In the genomic region with DNA sequence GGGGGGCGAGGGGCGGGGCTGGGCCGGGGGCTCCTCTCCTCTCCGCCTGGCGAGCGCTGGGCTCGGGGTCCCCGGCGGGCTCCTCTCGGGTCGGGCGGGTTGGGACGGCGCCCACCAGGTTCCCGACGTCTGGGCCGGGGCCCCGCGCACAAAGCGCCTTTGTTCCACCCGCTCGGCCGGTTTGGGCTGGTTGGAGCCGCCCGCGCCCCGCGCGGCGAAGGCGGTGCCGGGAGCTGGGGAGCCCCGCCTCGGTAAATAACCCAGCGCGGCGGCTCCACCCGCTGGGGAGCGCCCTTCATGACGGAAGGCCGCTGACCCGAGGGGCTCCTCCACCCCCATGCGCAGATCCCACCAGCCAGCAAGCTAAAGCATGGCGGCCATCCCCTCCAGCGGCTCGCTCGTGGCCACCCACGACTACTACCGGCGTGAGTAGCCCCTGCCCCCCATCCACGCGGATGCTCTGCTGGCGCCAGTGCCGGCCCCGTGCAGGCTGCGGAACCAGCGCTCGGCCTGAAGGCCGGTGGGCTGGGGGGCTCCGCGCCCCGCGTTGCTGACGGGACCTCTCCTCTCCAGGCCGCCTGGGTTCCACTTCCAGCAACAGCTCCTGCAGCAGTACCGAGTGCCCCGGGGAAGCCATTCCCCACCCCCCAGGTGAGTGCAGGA, we compare ENCODE assay signal across 8 cellular contexts. TPM values are rescaled to one million over a fixed set of nuclear protein-coding genes. Genes with fewer than 3 reads are reported as not detected.
A peak's percentile ranks its signal among the peaks of the same experiment; 100 is the strongest.
DNase-seq lines count a peak whose midpoint lies in the region; ATAC-seq and TF ChIP-seq lines count a peak whose summit lies in the region.

No MANE protein-coding gene starts in this region.

- no peaks in the 10 kb centered on the region for H3K4me1 ChIP-seq in mesodermal cell (ENCODE audit: control insufficient read depth, insufficient read depth, low read length, poor library complexity, severe bottlenecking)

- H3K9me3 Mint-ChIP-seq in endothelial cell (ENCODE audit: unreplicated experiment), result no peaks in the 10 kb centered on the region

- peak; percentile 12 for DNase-seq in NCI-H1694 (lab: John Stamatoyannopoulos, UW)
- no peak for DNase-seq in NCI-H1694 treated with DMSO at 0.1 percent for 48 hours (lab: John Stamatoyannopoulos, UW)
- peak; percentile 77 for DNase-seq in NCI-H2196 (lab: John Stamatoyannopoulos, UW; ENCODE audit: unreplicated experiment)
- peak; percentile 41 to 54 (median 44) for DNase-seq in activated CD8-positive, alpha-beta memory T cell treated with anti-CD3 and anti-CD28 coated beads for 48 hours (ENCODE audit: low read depth in 2 of 3, low spot score in 2 of 3)
- DNase-seq in endothelial cell (ENCODE audit: low spot score), result peak; percentile 65
- peak; percentile 37 to 43 for DNase-seq in stimulated activated CD8-positive, alpha-beta memory T cell treated with anti-CD3 and anti-CD28 coated beads, Interleukin-15, amount 100 ng/mL, for 4 hours (ENCODE audit: low read depth in 2 of 2)

- WGBS in mesodermal cell (ENCODE audit: insufficient coverage in 2 of 2), 2 experiments, result 0% methylated on average over 48 to 65 of the region's 67 CpGs

- H3K36me3 Mint-ChIP-seq in endothelial cell (ENCODE audit: low read depth, unreplicated experiment), result peaks cover 15% of the 10 kb centered on the region

- H3K27ac ChIP-seq in mesodermal cell (ENCODE audit: low read depth, low read length, severe bottlenecking), result peak overlapping the region; percentile 84

- H3K9me3 ChIP-seq in mesodermal cell (ENCODE audit: control insufficient read depth, low read length), result peaks cover 16% of the 10 kb centered on the region

- peaks cover 5% of the 10 kb centered on the region for H3K4me1 Mint-ChIP-seq in endothelial cell (ENCODE audit: unreplicated experiment)

- peak overlapping the region; percentile 42 for H3K27ac Mint-ChIP-seq in endothelial cell (ENCODE audit: unreplicated experiment)

- peaks cover 17% of the 10 kb centered on the region for H3K27me3 Mint-ChIP-seq in endothelial cell (ENCODE audit: unreplicated experiment)

- peak overlapping the region; percentile 80 for H3K4me3 ChIP-seq in mesodermal cell (ENCODE audit: extremely low read depth, insufficient read depth, low read length, poor library complexity, severe bottlenecking)

- peak overlapping the region; percentile 91 for H3K4me3 Mint-ChIP-seq in endothelial cell (ENCODE audit: unreplicated experiment)

- peaks cover 26% of the 10 kb centered on the region for H3K36me3 ChIP-seq in mesodermal cell (ENCODE audit: control insufficient read depth, insufficient read depth, low read length)

- TF ChIP-seq CTCF in endothelial cell (IDR thresholded peaks at IDR 0.05; ENCODE audit: unreplicated experiment), result no peak

- ATAC-seq in HG02852 (IDR thresholded peaks at IDR 0.05; ENCODE audit: unreplicated experiment), result peak; percentile 54

RNA-seq across cellular contexts. Expression of a gene that starts 0.5 kb away (rescaled TPM):
- total RNA-seq in endothelial cell (ENCODE audit: unreplicated experiment), result 151 TPM
- 264 TPM for polyA plus RNA-seq in mesodermal cell (2013, experiment 1 of 2)
- polyA plus RNA-seq in mesodermal cell (2013, experiment 2 of 2), result 214 TPM

RNA-seq across cellular contexts. Expression of a gene that starts 16.1 kb away (rescaled TPM):
- total RNA-seq in endothelial cell (ENCODE audit: unreplicated experiment), result not detected
- polyA plus RNA-seq in mesodermal cell (2013, experiment 1 of 2), result not detected
- polyA plus RNA-seq in mesodermal cell (2013, experiment 2 of 2), result not detected

RNA-seq across cellular contexts. Expression of a gene that starts 22.2 kb away (rescaled TPM):
- total RNA-seq in endothelial cell (ENCODE audit: unreplicated experiment), result 0.31 TPM
- polyA plus RNA-seq in mesodermal cell (2013, experiment 1 of 2), result 17.7 TPM
- polyA plus RNA-seq in mesodermal cell (2013, experiment 2 of 2), result 13.9 TPM

RNA-seq across cellular contexts. Expression of a gene that starts 26.5 kb away (rescaled TPM):
- not detected for total RNA-seq in endothelial cell (ENCODE audit: unreplicated experiment)
- not detected for polyA plus RNA-seq in mesodermal cell (2013, experiment 1 of 2)
- polyA plus RNA-seq in mesodermal cell (2013, experiment 2 of 2), result not detected

RNA-seq across cellular contexts. Expression of a gene that starts 32.9 kb away (rescaled TPM):
- 1.3 TPM for total RNA-seq in endothelial cell (ENCODE audit: unreplicated experiment)
- 3.6 TPM for polyA plus RNA-seq in mesodermal cell (2013, experiment 1 of 2)
- polyA plus RNA-seq in mesodermal cell (2013, experiment 2 of 2), result 4.1 TPM
